ENCODE assay signal across 1 cellular context in the genomic region with DNA sequence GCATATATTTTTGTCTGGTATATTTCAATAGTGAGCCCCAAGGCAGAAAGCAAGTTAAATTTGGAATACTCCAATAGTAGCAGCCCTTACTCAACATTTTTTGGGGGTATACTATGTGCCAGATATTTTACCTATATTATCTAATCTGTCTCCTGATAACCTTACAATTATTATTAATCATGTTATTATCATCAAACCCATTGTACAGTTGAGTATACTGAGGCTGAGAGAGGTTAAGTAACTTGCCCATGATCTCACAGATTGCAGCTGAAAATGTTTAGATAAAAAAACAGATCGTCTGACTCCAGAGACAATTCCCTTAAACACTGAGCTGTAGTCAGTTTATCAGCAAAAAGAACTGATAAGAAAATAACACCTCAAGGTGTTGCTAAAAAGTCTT.
TF ChIP-seq lines count a peak whose summit lies in the region.

No MANE protein-coding gene starts in this region.

TF ChIP-seq in K562, 482 proteins besides CTCF, POLR2A, EP300 and RAD21:
- TF ChIP-seq, protein P1, sequence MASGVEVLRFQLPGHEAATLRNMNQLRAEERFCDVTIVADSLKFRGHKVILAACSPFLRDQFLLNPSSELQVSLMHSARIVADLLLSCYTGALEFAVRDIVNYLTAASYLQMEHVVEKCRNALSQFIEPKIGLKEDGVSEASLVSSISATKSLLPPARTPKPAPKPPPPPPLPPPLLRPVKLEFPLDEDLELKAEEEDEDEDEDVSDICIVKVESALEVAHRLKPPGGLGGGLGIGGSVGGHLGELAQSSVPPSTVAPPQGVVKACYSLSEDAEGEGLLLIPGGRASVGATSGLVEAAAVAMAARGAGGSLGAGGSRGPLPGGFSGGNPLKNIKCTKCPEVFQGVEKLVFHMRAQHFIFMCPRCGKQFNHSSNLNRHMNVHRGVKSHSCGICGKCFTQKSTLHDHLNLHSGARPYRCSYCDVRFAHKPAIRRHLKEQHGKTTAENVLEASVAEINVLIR (CRISPR knock-in tag; IDR thresholded peaks at IDR 0.05), result no peak
- TF ChIP-seq BCOR (IDR thresholded peaks at IDR 0.05), result peak; percentile 40; the same call in 1 of the 2 replicates
- TF ChIP-seq ADNP (tag; IDR thresholded peaks at IDR 0.05), result 0 out of 2 replicates have a peak, but pooled peaks have one; percentile 37
- TF ChIP-seq RBM25 (IDR thresholded peaks at IDR 0.05; ENCODE audit: low read depth, low read length, severe bottlenecking), result peak; percentile 97
TF ChIP-seq in K562: peak in this region for 3.
